In genomic region chrX:48736878-48737212, GRCh38 we compare ENCODE assay signal across 1 cellular context.
TF ChIP-seq lines count a peak whose summit lies in the region.

No MANE protein-coding gene starts in this region.

TF ChIP-seq in HepG2, 621 proteins besides CTCF, POLR2A, EP300 and RAD21:
- TF ChIP-seq NCOA2 (CRISPR knock-in tag; IDR thresholded peaks at IDR 0.05) = no peak
- TF ChIP-seq THAP9 (CRISPR knock-in tag; IDR thresholded peaks at IDR 0.05; ENCODE audit: borderline replicate concordance) = peak; percentile 66; the same call in 1 of the 2 replicates
- no peak for TF ChIP-seq ZBTB37 (CRISPR knock-in tag; IDR thresholded peaks at IDR 0.05)
- TF ChIP-seq SNAI1 (CRISPR knock-in tag; IDR thresholded peaks at IDR 0.05; ENCODE audit: borderline replicate concordance) = 0 out of 2 replicates have a peak, but pooled peaks have one; percentile 49
- TF ChIP-seq TBP (CRISPR knock-in tag; IDR thresholded peaks at IDR 0.05) = no peak
- TF ChIP-seq HNRNPUL1 (IDR thresholded peaks at IDR 0.05; ENCODE audit: low read depth, low read length) = no peak
